In genomic region chr2:238286095-238286494, GRCh38 we compare ENCODE assay signal across 1 cellular context.
TF ChIP-seq lines count a peak whose summit lies in the region.

No MANE protein-coding gene starts in this region.

TF ChIP-seq in SK-N-SH treated with all-trans-retinoic acid at 6 μM for 48 hours, 23 proteins besides CTCF, POLR2A, EP300 and RAD21 (continued from another document):
- TF ChIP-seq PATZ1 (CRISPR knock-in tag; IDR thresholded peaks at IDR 0.05; ENCODE audit: borderline replicate concordance) (no peak), ARNTL (CRISPR knock-in tag; IDR thresholded peaks at IDR 0.05; ENCODE audit: borderline replicate concordance, low read depth) (no peak), OSR1 (CRISPR knock-in tag; IDR thresholded peaks at IDR 0.05) (no peak), SNAI2 (CRISPR knock-in tag; IDR thresholded peaks at IDR 0.05) (no peak)
TF ChIP-seq in SK-N-SH treated with all-trans-retinoic acid at 6 μM for 48 hours: peak in this region for 0.
